24 cellular contexts compared by ENCODE assay signal in the genomic region with DNA sequence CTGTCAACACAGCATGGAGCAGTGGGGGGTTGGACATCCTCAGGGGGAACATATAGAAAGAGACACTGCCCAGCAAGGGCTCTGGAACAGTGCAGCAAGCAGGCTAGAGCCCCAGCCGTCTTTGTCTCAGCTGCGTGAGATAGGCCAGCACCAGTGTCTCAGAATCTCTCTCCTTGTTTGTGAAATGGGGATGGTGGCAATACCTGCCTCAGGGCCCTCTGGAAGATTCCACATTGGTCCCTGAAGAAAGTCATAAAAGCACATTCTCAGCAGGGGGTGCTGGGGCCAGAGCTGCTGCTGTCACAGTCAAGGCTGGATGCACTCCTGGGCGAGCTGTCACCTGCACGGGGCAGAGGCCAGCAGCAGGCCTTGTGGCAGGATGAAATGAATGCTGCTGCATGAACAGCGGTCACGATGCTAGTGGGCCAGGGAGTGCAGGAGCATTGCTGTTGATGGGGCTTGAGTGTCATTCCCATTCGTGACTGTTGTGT.
DNase-seq lines count a peak whose midpoint lies in the region; ATAC-seq and TF ChIP-seq lines count a peak whose summit lies in the region.
"Had no signal": no experiment of that assay in that cellular context is flagged by ENCODE, and none has a peak within 500 bp of the region (broad histone marks: within the 10 kb centered on the region; RNA-seq: fewer than 3 reads in every experiment).

No MANE protein-coding gene starts in this region.

- H3K4me1 ChIP-seq in testis (no peaks in the 10 kb centered on the region), BE2C (no peaks in the 10 kb centered on the region)
- H3K4me1 ChIP-seq: gastrocnemius medialis had no signal

- no peak overlapping the region for H3K27ac ChIP-seq in testis
- H3K27ac ChIP-seq: gastrocnemius medialis, ovary had no signal

- intact Hi-C loops in activated CD4-positive, alpha-beta memory T cell treated with anti-CD3 and anti-CD28 coated beads for 36 hours (cut with micrococcal nuclease): no loop called here
- intact Hi-C loops in testis (cut with DNase I; ENCODE audit: low total_unique reads): no loop called here

- H3K9me3 ChIP-seq in testis (no peaks in the 10 kb centered on the region), BE2C (no peaks in the 10 kb centered on the region)
- H3K9me3 ChIP-seq: gastrocnemius medialis, ovary had no signal

- peak; percentile 8 for DNase-seq in activated CD4-positive, alpha-beta memory T cell treated with anti-CD3 and anti-CD28 coated beads, Interleukin-2, amount 10 ng/mL, durations not matched to agents 7 days and 5 days
- DNase-seq in activated CD4-positive, alpha-beta memory T cell treated with anti-CD3 and anti-CD28 coated beads for 36 hours: no peak
- DNase-seq in left kidney (ENCODE audit: low read depth, low spot score) (peak; percentile 41), testis (peak; percentile 5), midbrain (lab: John Stamatoyannopoulos, UW) (no peak), BE2C (no peak)
- DNase-seq: activated CD4-positive, alpha-beta T cell treated with anti-CD3 and anti-CD28 coated beads for 36 hours; activated naive CD4-positive, alpha-beta T cell treated with anti-CD3 and anti-CD28 coated beads, Interleukin-2, amount 10 ng/mL, durations not matched to agents 7 days and 5 days; activated T-cell treated with anti-CD3 and anti-CD28 coated beads, Interleukin-2, amount 50 U/mL, for 72 hours; CD4-positive, alpha-beta T cell; cortex of kidney; DMS 273 treated with DMSO at 0.1 percent for 48 hours; EL; gastrocnemius medialis; hippocampal formation; NCI-H1105; NCI-H1930; NCI-H524 treated with DMSO at 0.1 percent for 48 hours had no signal

- H3K4me3 Mint-ChIP-seq in activated CD4-positive, alpha-beta memory T cell treated with anti-CD3 and anti-CD28 coated beads, Interleukin-2, amount 10 ng/mL, durations not matched to agents 7 days and 5 days: no peak overlapping the region
- no peak overlapping the region for H3K4me3 Mint-ChIP-seq in activated CD4-positive, alpha-beta memory T cell treated with anti-CD3 and anti-CD28 coated beads for 36 hours
- no peak overlapping the region for H3K4me3 Mint-ChIP-seq in brain
- H3K4me3 Mint-ChIP-seq: activated CD4-positive, alpha-beta T cell treated with anti-CD3 and anti-CD28 coated beads for 36 hours; activated naive CD4-positive, alpha-beta T cell treated with anti-CD3 and anti-CD28 coated beads, Interleukin-2, amount 10 ng/mL, durations not matched to agents 7 days and 5 days; activated T-cell treated with anti-CD3 and anti-CD28 coated beads, Interleukin-2, amount 50 U/mL, for 72 hours; CD4-positive, alpha-beta T cell; natural killer cell treated with Interleukin-12 subunit alpha and Interleukin-12 subunit beta and Interleukin-15 and Interleukin-18, amount 100 ng/mL, for 72 hours; T-helper 2 cell treated with Interferon-gamma antibody and Interleukin-4, amounts not matched to agents 5 μg/mL and 100 μg/mL, for 36 hours had no signal

- no peaks in the 10 kb centered on the region for H3K27me3 Mint-ChIP-seq in activated CD4-positive, alpha-beta memory T cell treated with anti-CD3 and anti-CD28 coated beads, Interleukin-2, amount 10 ng/mL, durations not matched to agents 7 days and 5 days
- H3K27me3 Mint-ChIP-seq in activated CD4-positive, alpha-beta memory T cell treated with anti-CD3 and anti-CD28 coated beads for 36 hours: no peaks in the 10 kb centered on the region
- H3K27me3 Mint-ChIP-seq in brain: peaks cover 4% of the 10 kb centered on the region
- H3K27me3 Mint-ChIP-seq: activated naive CD4-positive, alpha-beta T cell treated with anti-CD3 and anti-CD28 coated beads, Interleukin-2, amount 10 ng/mL, durations not matched to agents 7 days and 5 days had no signal

- no peaks in the 10 kb centered on the region for H3K4me1 Mint-ChIP-seq in activated CD4-positive, alpha-beta memory T cell treated with anti-CD3 and anti-CD28 coated beads, Interleukin-2, amount 10 ng/mL, durations not matched to agents 7 days and 5 days
- no peaks in the 10 kb centered on the region for H3K4me1 Mint-ChIP-seq in activated CD4-positive, alpha-beta memory T cell treated with anti-CD3 and anti-CD28 coated beads for 36 hours (ENCODE audit: low read depth)
- H3K4me1 Mint-ChIP-seq in brain: peaks cover 45% of the 10 kb centered on the region
- H3K4me1 Mint-ChIP-seq: activated CD4-positive, alpha-beta T cell treated with anti-CD3 and anti-CD28 coated beads for 36 hours; activated naive CD4-positive, alpha-beta T cell treated with anti-CD3 and anti-CD28 coated beads, Interleukin-2, amount 10 ng/mL, durations not matched to agents 7 days and 5 days had no signal

- TF ChIP-seq POLR2A in testis (IDR thresholded peaks at IDR 0.05): no peak

- no peaks in the 10 kb centered on the region for H3K27me3 ChIP-seq in testis
- H3K27me3 ChIP-seq in BE2C: no peaks in the 10 kb centered on the region; the same call in 1 of the 2 replicates
- H3K27me3 ChIP-seq: gastrocnemius medialis, ovary had no signal

- 91 to 94% methylated on average over 5 to 7 of the region's 7 CpGs for WGBS in testis, 2 donors

- H3K36me3 ChIP-seq in testis (ENCODE audit: low read depth, missing control alignments) (no peaks in the 10 kb centered on the region), BE2C (no peaks in the 10 kb centered on the region)
- H3K36me3 ChIP-seq: gastrocnemius medialis, ovary had no signal

- no peaks in the 10 kb centered on the region for H3K36me3 Mint-ChIP-seq in activated CD4-positive, alpha-beta memory T cell treated with anti-CD3 and anti-CD28 coated beads, Interleukin-2, amount 10 ng/mL, durations not matched to agents 7 days and 5 days (ENCODE audit: low read depth)
- no peaks in the 10 kb centered on the region for H3K36me3 Mint-ChIP-seq in activated CD4-positive, alpha-beta memory T cell treated with anti-CD3 and anti-CD28 coated beads for 36 hours
- peaks cover 7% of the 10 kb centered on the region for H3K36me3 Mint-ChIP-seq in brain
- H3K36me3 Mint-ChIP-seq: activated naive CD4-positive, alpha-beta T cell treated with anti-CD3 and anti-CD28 coated beads, Interleukin-2, amount 10 ng/mL, durations not matched to agents 7 days and 5 days; natural killer cell treated with Interleukin-12 subunit alpha and Interleukin-12 subunit beta and Interleukin-15 and Interleukin-18, amount 100 ng/mL, for 72 hours had no signal

- POLR2A ChIA-PET in activated CD4-positive, alpha-beta memory T cell treated with anti-CD3 and anti-CD28 coated beads, Interleukin-2, amount 10 ng/mL, durations not matched to agents 7 days and 5 days (lab: Charles Lee): no interaction called here
- POLR2A ChIA-PET in activated CD4-positive, alpha-beta memory T cell treated with anti-CD3 and anti-CD28 coated beads for 36 hours (lab: Charles Lee): no interaction called here

- CTCF ChIA-PET in activated CD4-positive, alpha-beta memory T cell treated with anti-CD3 and anti-CD28 coated beads, Interleukin-2, amount 10 ng/mL, durations not matched to agents 7 days and 5 days (lab: Charles Lee): no interaction called here
- CTCF ChIA-PET in activated CD4-positive, alpha-beta memory T cell treated with anti-CD3 and anti-CD28 coated beads for 36 hours (lab: Charles Lee): interaction anchor here (0.7 kb wide), 1 partner anchor 38 kb away, joined by 3 read pairs; no protein-coding TSS in a partner anchor

- H3K4me3 ChIP-seq in testis (no peak overlapping the region), BE2C (ENCODE audit: low read depth, low read length) (no peak overlapping the region)
- H3K4me3 ChIP-seq: gastrocnemius medialis, K562, ovary had no signal

- ATAC-seq in HG03354 (IDR thresholded peaks at IDR 0.05; ENCODE audit: poor library complexity, severe bottlenecking, unreplicated experiment): no peak
- ATAC-seq: activated CD4-positive, alpha-beta T cell treated with anti-CD3 and anti-CD28 coated beads for 36 hours; activated T-cell treated with anti-CD3 and anti-CD28 coated beads, Interleukin-2, amount 50 U/mL, for 72 hours; gastrocnemius medialis; K562; natural killer cell treated with Interleukin-12 subunit alpha and Interleukin-12 subunit beta and Interleukin-15 and Interleukin-18, amount 100 ng/mL, for 72 hours had no signal

- no peak for TF ChIP-seq CTCF in brain (conservative IDR thresholded peaks at IDR 0.05)
- no peak for TF ChIP-seq CTCF in testis (IDR thresholded peaks at IDR 0.05)
- no peak for TF ChIP-seq CTCF in BE2C (IDR thresholded peaks at IDR 0.05; ENCODE audit: low read depth, low read length)

- H3K9me3 Mint-ChIP-seq in activated CD4-positive, alpha-beta memory T cell treated with anti-CD3 and anti-CD28 coated beads, Interleukin-2, amount 10 ng/mL, durations not matched to agents 7 days and 5 days: no peaks in the 10 kb centered on the region
- no peaks in the 10 kb centered on the region for H3K9me3 Mint-ChIP-seq in activated CD4-positive, alpha-beta memory T cell treated with anti-CD3 and anti-CD28 coated beads for 36 hours
- peaks cover 0 to 2% (median 0%) of the 10 kb centered on the region in 5 experiments for H3K9me3 Mint-ChIP-seq in brain
- H3K9me3 Mint-ChIP-seq: activated naive CD4-positive, alpha-beta T cell treated with anti-CD3 and anti-CD28 coated beads, Interleukin-2, amount 10 ng/mL, durations not matched to agents 7 days and 5 days; activated T-cell treated with anti-CD3 and anti-CD28 coated beads, Interleukin-2, amount 50 U/mL, for 72 hours; CD4-positive, alpha-beta T cell; natural killer cell treated with Interleukin-12 subunit alpha and Interleukin-12 subunit beta and Interleukin-15 and Interleukin-18, amount 100 ng/mL, for 72 hours; T-helper 2 cell treated with Interferon-gamma antibody and Interleukin-4, amounts not matched to agents 5 μg/mL and 100 μg/mL, for 36 hours had no signal

- no peak overlapping the region for H3K27ac Mint-ChIP-seq in activated CD4-positive, alpha-beta memory T cell treated with anti-CD3 and anti-CD28 coated beads, Interleukin-2, amount 10 ng/mL, durations not matched to agents 7 days and 5 days
- H3K27ac Mint-ChIP-seq in activated CD4-positive, alpha-beta memory T cell treated with anti-CD3 and anti-CD28 coated beads for 36 hours: no peak overlapping the region
- peak overlapping the region in 3 of 5 experiments; percentile 71 to 98 (median 81) for H3K27ac Mint-ChIP-seq in brain
- H3K27ac Mint-ChIP-seq: activated CD4-positive, alpha-beta T cell treated with anti-CD3 and anti-CD28 coated beads for 36 hours; activated naive CD4-positive, alpha-beta T cell treated with anti-CD3 and anti-CD28 coated beads, Interleukin-2, amount 10 ng/mL, durations not matched to agents 7 days and 5 days; activated T-cell treated with anti-CD3 and anti-CD28 coated beads, Interleukin-2, amount 50 U/mL, for 72 hours; CD4-positive, alpha-beta T cell; natural killer cell treated with Interleukin-12 subunit alpha and Interleukin-12 subunit beta and Interleukin-15 and Interleukin-18, amount 100 ng/mL, for 72 hours; T-helper 2 cell treated with Interferon-gamma antibody and Interleukin-4, amounts not matched to agents 5 μg/mL and 100 μg/mL, for 36 hours had no signal

Comparison
In these comparisons a context has a peak if more than half of its experiments do, and no peak if none do; other contexts are left out.
1. DNase-seq: peak in activated CD4-positive, alpha-beta memory T cell treated with anti-CD3 and anti-CD28 coated beads, Interleukin-2, amount 10 ng/mL, durations not matched to agents 7 days and 5 days (single experiment), left kidney (single experiment) and testis (single experiment); none in activated CD4-positive, alpha-beta memory T cell treated with anti-CD3 and anti-CD28 coated beads for 36 hours (single experiment), midbrain (single experiment) and BE2C (single experiment).
2. H3K27ac Mint-ChIP-seq: peak in brain (3 of 5); none in activated CD4-positive, alpha-beta memory T cell treated with anti-CD3 and anti-CD28 coated beads, Interleukin-2, amount 10 ng/mL, durations not matched to agents 7 days and 5 days (single experiment) and activated CD4-positive, alpha-beta memory T cell treated with anti-CD3 and anti-CD28 coated beads for 36 hours (single experiment).